Comparison of ENCODE assay signal across 22 cellular contexts in the genomic region with DNA sequence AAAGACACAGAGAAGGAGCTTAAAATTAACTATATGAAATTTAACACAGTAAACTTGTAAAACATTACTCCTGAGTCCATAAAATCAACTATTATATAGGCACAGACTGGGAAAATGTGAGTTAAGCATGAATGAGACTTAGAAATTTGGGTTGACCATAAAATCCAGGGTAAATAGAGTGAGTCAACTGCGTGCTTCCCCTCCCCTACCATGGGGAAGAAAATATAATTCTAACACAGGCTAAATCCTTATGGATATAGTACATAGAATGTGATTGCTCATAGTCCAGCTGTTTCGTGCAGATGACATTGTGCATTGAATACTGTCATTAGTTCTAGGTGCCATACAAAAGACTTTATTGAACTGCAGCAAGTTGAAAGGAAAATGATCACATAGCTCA.
"Had no signal": no experiment of that assay in that cellular context is flagged by ENCODE, and none has a peak within 500 bp of the region (broad histone marks: within the 10 kb centered on the region; RNA-seq: fewer than 3 reads in every experiment).

No MANE protein-coding gene starts in this region.

- H3K4me1 ChIP-seq: adrenal gland had no signal

- H3K27ac ChIP-seq: adrenal gland, VCaP had no signal

- ATAC-seq: T-helper 17 cell had no signal

- H3K4me3 ChIP-seq: adrenal gland, MG63 had no signal

- H3K9me3 ChIP-seq: adrenal gland, MG63 had no signal

- DNase-seq: activated CD4-positive, alpha-beta memory T cell treated with anti-CD3 and anti-CD28 coated beads for 36 hours; activated CD4-positive, alpha-beta T cell treated with anti-CD3 and anti-CD28 coated beads, Interleukin-2, amount 10 ng/mL, durations not matched to agents 7 days and 5 days; activated CD4-positive, CD25-positive, alpha-beta regulatory T cell; activated gamma-delta T cell treated with Interleukin-2 at 50 U/mL for 16 hours; activated naive CD4-positive, alpha-beta T cell treated with anti-CD3 and anti-CD28 coated beads, Interleukin-2, amount 10 ng/mL, durations not matched to agents 7 days and 5 days; activated naive CD8-positive, alpha-beta T cell treated with anti-CD3 and anti-CD28 coated beads for 36 hours; activated T-cell treated with anti-CD3 and anti-CD28 coated beads for 4 hours; activated T-cell treated with anti-CD3 and anti-CD28 coated beads, Interleukin-2, amount 50 U/mL, for 48 hours; adrenal gland; anterior cingulate cortex; cerebellar nuclear complex; MG63; MV-4-11; NCI-H1092 treated with DMSO at 0.1 percent for 48 hours; NCI-H1436 treated with DMSO at 0.1 percent for 48 hours; NCI-H187; NCI-H2081; NCI-H510A treated with DMSO at 0.1 percent for 48 hours; NCI-H69; SIG-M5; T-helper 17 cell had no signal

- H3K27me3 ChIP-seq: adrenal gland, MG63 had no signal
